Comparison of ENCODE assay signal across 8 cellular contexts in genomic region chr14:91509878-91510170, GRCh38. TPM values are rescaled to one million over a fixed set of nuclear protein-coding genes. Genes with fewer than 3 reads are reported as not detected.
DNase-seq lines count a peak whose midpoint lies in the region; ATAC-seq, FAIRE-seq and TF ChIP-seq lines count a peak whose summit lies in the region.

No MANE protein-coding gene starts in this region.

- H2AFZ ChIP-seq in neuronal stem cell (ENCODE audit: low read length) = peak overlapping the region; percentile 96

- peak overlapping the region; percentile 95 for H3K23ac ChIP-seq in neuronal stem cell (ENCODE audit: low read depth, low read length, poor library complexity)

- H3K4ac ChIP-seq in neuronal stem cell (ENCODE audit: low read length) = no peak overlapping the region

- peak overlapping the region; percentile 56 for H3K14ac ChIP-seq in neuronal stem cell (ENCODE audit: low read length)

- no peak overlapping the region for H4K8ac ChIP-seq in neuronal stem cell (ENCODE audit: low read depth, low read length)

- H3K79me1 ChIP-seq in neuronal stem cell (ENCODE audit: low read depth, low read length) = peaks cover 2% of the 10 kb centered on the region

- no peak for TF ChIP-seq CTCF in Panc1 (IDR thresholded peaks at IDR 0.05)

- peak overlapping the region; percentile 99 for H3K27ac Mint-ChIP-seq in activated CD4-positive, alpha-beta T cell treated with anti-CD3 and anti-CD28 coated beads, Interleukin-2, amount 10 ng/mL, durations not matched to agents 7 days and 5 days

- H3K27ac ChIP-seq in Panc1 (ENCODE audit: low read length) (peak overlapping the region; percentile 84), esophagus (ENCODE audit: low read depth in 2 of 2, low read length in 1 of 2) (peak overlapping the region; percentile 97 to 99), neuronal stem cell (replicated peaks; ENCODE audit: low read length) (peak overlapping the region; percentile 98)

- intact Hi-C loops in Panc1 (cut with micrococcal nuclease; ENCODE audit: unreplicated experiment) = loop anchor here (5.0 kb wide), 1 partner anchor 402 kb away; no protein-coding TSS in a partner anchor

- no peak for FAIRE-seq in urothelium cell line (lab: Jason Lieb, UNC)

- H3K9me3 Mint-ChIP-seq in activated CD4-positive, alpha-beta T cell treated with anti-CD3 and anti-CD28 coated beads, Interleukin-2, amount 10 ng/mL, durations not matched to agents 7 days and 5 days = no peaks in the 10 kb centered on the region

- peak overlapping the region; percentile 98 for H2AK5ac ChIP-seq in neuronal stem cell (ENCODE audit: low read depth, low read length)

- no peak for DNase-seq in activated CD4-positive, alpha-beta T cell treated with anti-CD3 and anti-CD28 coated beads, Interleukin-2, amount 10 ng/mL, durations not matched to agents 7 days and 5 days
- DNase-seq in activated CD4-positive, alpha-beta T cell treated with anti-CD3 and anti-CD28 coated beads, Interleukin-2, amount 50 U/mL, for 4 hours = no peak
- DNase-seq in Panc1 (ENCODE audit: low read depth, low spot score) (no peak), neuronal stem cell (ENCODE audit: low spot score) (no peak), urothelium cell line (ENCODE audit: low spot score) (no peak), RPMI8226 (no peak)

- H3K27me3 ChIP-seq in Panc1 (ENCODE audit: control insufficient read depth, insufficient read depth, low read length) = no peaks in the 10 kb centered on the region
- H3K27me3 ChIP-seq in esophagus (ENCODE audit: control insufficient read depth in 1 of 2, insufficient read depth in 2 of 2, low read length in 2 of 2) = no peaks in the 10 kb centered on the region
- H3K27me3 ChIP-seq in neuronal stem cell (ENCODE audit: control insufficient read depth in 3 of 3, insufficient read depth in 3 of 3, low read depth in 1 of 3, low read length in 3 of 3) = no peaks in the 10 kb centered on the region

- peaks cover 34% of the 10 kb centered on the region for H3K36me3 Mint-ChIP-seq in activated CD4-positive, alpha-beta T cell treated with anti-CD3 and anti-CD28 coated beads, Interleukin-2, amount 10 ng/mL, durations not matched to agents 7 days and 5 days (ENCODE audit: low read depth)

- peak overlapping the region; percentile 100 for H2BK5ac ChIP-seq in neuronal stem cell (ENCODE audit: low read length)

- H2BK12ac ChIP-seq in neuronal stem cell (ENCODE audit: low read length) = no peak overlapping the region

- H3K4me2 ChIP-seq in neuronal stem cell (ENCODE audit: insufficient read depth, low read length, poor library complexity, severe bottlenecking) = peak overlapping the region; percentile 68

- CTCF ChIA-PET in activated CD4-positive, alpha-beta T cell treated with anti-CD3 and anti-CD28 coated beads, Interleukin-2, amount 10 ng/mL, durations not matched to agents 7 days and 5 days (lab: Charles Lee) = interaction anchor here (0.6 to 1.5 kb wide), 4 partner anchors 9 to 596 kb away, joined by 3 to 4 read pairs (median 3); partner anchors contain the start of gene ATXN3
- CTCF ChIA-PET in Panc1 (lab: Charles Lee) = no interaction called here

- ATAC-seq in HG02870 (IDR thresholded peaks at IDR 0.05; ENCODE audit: unreplicated experiment) (peak; percentile 16), Panc1 (peak; percentile 42)

- H3K9ac ChIP-seq in neuronal stem cell (ENCODE audit: low read depth, low read length, poor library complexity) = peak overlapping the region; percentile 95

- H3K4me1 ChIP-seq in Panc1 (ENCODE audit: control insufficient read depth, insufficient read depth, low read length) (no peaks in the 10 kb centered on the region; the same call in 1 of the 2 replicates), esophagus (ENCODE audit: control insufficient read depth in 2 of 2, insufficient read depth in 2 of 2, low read length in 1 of 2) (peaks cover 2 to 3% of the 10 kb centered on the region in 2 donors), neuronal stem cell (ENCODE audit: control insufficient read depth in 2 of 2, insufficient read depth in 1 of 2, low read depth in 1 of 2, low read length in 2 of 2) (peaks cover 0 to 1% of the 10 kb centered on the region in 2 donors)

- in situ Hi-C loops in Panc1 (cut with HindIII; ENCODE audit: low pct_unique_long_range_greater_than_20kb, low sequenced_read_pairs) = no loop called here

- H3K4me3 ChIP-seq in Panc1 (ENCODE audit: low read depth in 2 of 2, low read length in 2 of 2) (peak overlapping the region; percentile 84 to 90), esophagus (ENCODE audit: low read depth in 1 of 2, low read length in 2 of 2) (peak overlapping the region; percentile 95 to 99), neuronal stem cell (ENCODE audit: low read length in 2 of 2) (peak overlapping the region; percentile 91 to 99)

- H2BK120ac ChIP-seq in neuronal stem cell (ENCODE audit: low read depth, low read length) = peak overlapping the region; percentile 93

- POLR2A ChIA-PET in activated CD4-positive, alpha-beta T cell treated with anti-CD3 and anti-CD28 coated beads, Interleukin-2, amount 10 ng/mL, durations not matched to agents 7 days and 5 days (lab: Charles Lee) = interaction anchor here (0.6 kb wide), 1 partner anchor 529 kb away, joined by 3 read pairs; no protein-coding TSS in a partner anchor
- POLR2A ChIA-PET in Panc1 (lab: Charles Lee) = no interaction called here

- H4K91ac ChIP-seq in neuronal stem cell (ENCODE audit: low read depth, low read length, poor library complexity) = peak overlapping the region; percentile 53

- H3K18ac ChIP-seq in neuronal stem cell (ENCODE audit: low read length) = peak overlapping the region; percentile 99

- H3K4me3 Mint-ChIP-seq in activated CD4-positive, alpha-beta T cell treated with anti-CD3 and anti-CD28 coated beads, Interleukin-2, amount 10 ng/mL, durations not matched to agents 7 days and 5 days = peak overlapping the region; percentile 99

- WGBS in esophagus, 2 donors = 0% methylated on average over 29 to 34 of the region's 34 CpGs
- no CpG with 5 or more reads among the region's 34 CpGs for WGBS in neuronal stem cell (ENCODE audit: extremely low coverage in 2 of 2, insufficient read length in 2 of 2, insufficient replicate concordance in 1 of 2), 2 donors

- H3K27me3 Mint-ChIP-seq in activated CD4-positive, alpha-beta T cell treated with anti-CD3 and anti-CD28 coated beads, Interleukin-2, amount 10 ng/mL, durations not matched to agents 7 days and 5 days = no peaks in the 10 kb centered on the region

- peak overlapping the region; percentile 67 for H2BK15ac ChIP-seq in neuronal stem cell (ENCODE audit: low read length)

- H3K9me3 ChIP-seq in Panc1 (ENCODE audit: control insufficient read depth, insufficient read depth, low read depth, low read length) (no peaks in the 10 kb centered on the region), esophagus (ENCODE audit: control insufficient read depth in 2 of 2, insufficient read depth in 1 of 2, low read depth in 1 of 2, low read length in 1 of 2) (no peaks in the 10 kb centered on the region), neuronal stem cell (replicated peaks in 1 of 2; ENCODE audit: control insufficient read depth in 2 of 2, insufficient read depth in 1 of 2, low read depth in 1 of 2, low read length in 2 of 2) (peaks cover 0 to 5% of the 10 kb centered on the region in 2 donors)

- peaks cover 25% of the 10 kb centered on the region for H3K4me1 Mint-ChIP-seq in activated CD4-positive, alpha-beta T cell treated with anti-CD3 and anti-CD28 coated beads, Interleukin-2, amount 10 ng/mL, durations not matched to agents 7 days and 5 days

- no TSS peak for BruUV-seq in Panc1 (replicated peaks; lab: Mats Ljungman, UMichigan)

- peaks cover 14% of the 10 kb centered on the region for H3K36me3 ChIP-seq in Panc1 (ENCODE audit: control insufficient read depth, insufficient read depth, low read length)
- peaks cover 2 to 6% of the 10 kb centered on the region in 2 donors for H3K36me3 ChIP-seq in esophagus (ENCODE audit: control insufficient read depth in 2 of 2, insufficient read depth in 2 of 2, low read length in 1 of 2)
- peaks cover 4 to 43% of the 10 kb centered on the region in 2 donors for H3K36me3 ChIP-seq in neuronal stem cell (replicated peaks in 1 of 2; ENCODE audit: control insufficient read depth in 2 of 2, insufficient read depth in 2 of 2, low read length in 2 of 2)

RNA-seq across cellular contexts. Expression of gene PPP4R3A, which starts 0.3 kb away (rescaled TPM):
- total RNA-seq in activated CD4-positive, alpha-beta T cell treated with anti-CD3 and anti-CD28 coated beads, Interleukin-2, amount 10 ng/mL, durations not matched to agents 7 days and 5 days = 100 to 1,000 TPM; 134 to 145 TPM
- total RNA-seq in Panc1 (2021; ENCODE audit: unreplicated experiment) = 54.8 TPM
- polyA plus RNA-seq in Panc1 (2012; ENCODE audit: insufficient read length) = 29.0 TPM
- 10 to 100 TPM; 36.8 to 57.8 TPM for polyA plus RNA-seq in esophagus
- 58.3 TPM for polyA plus RNA-seq in neuronal stem cell (2013, experiment 1 of 2)
- 58.7 TPM for polyA plus RNA-seq in neuronal stem cell (2013, experiment 2 of 2)
